15 cellular contexts compared by ENCODE assay signal in genomic region chr14:105283899-105284298, GRCh38. TPM values are rescaled to one million over a fixed set of nuclear protein-coding genes. Genes with fewer than 3 reads are reported as not detected.
DNase-seq lines count a peak whose midpoint lies in the region; ATAC-seq lines count a peak whose summit lies in the region.
"Had no signal": no experiment of that assay in that cellular context is flagged by ENCODE, and none has a peak within 500 bp of the region (broad histone marks: within the 10 kb centered on the region; RNA-seq: fewer than 3 reads in every experiment).

No MANE protein-coding gene starts in this region.

- H3K27ac Mint-ChIP-seq in activated T-helper 17 cell treated with anti-CD3 and anti-CD28 coated beads, Interleukin-2, amount 50 U/mL, for 72 hours = peak overlapping the region; percentile 59
- peak overlapping the region in 5 of 6 donors; percentile 9 to 54 (median 47) for H3K27ac Mint-ChIP-seq in naive B cell
- H3K27ac Mint-ChIP-seq: endodermal cell had no signal

- peaks cover 39 to 100% (median 95%) of the 10 kb centered on the region in 10 experiments for H3K4me1 ChIP-seq in BLaER1 treated with 17β-estradiol and CSF1 and Interleukin-3, amounts not matched to agents 10 nM and 100 nM

- peak overlapping the region in 8 of 11 experiments; percentile 39 to 70 (median 58); a peak in 15 of 22 replicates for H3K27ac ChIP-seq in BLaER1 treated with 17β-estradiol and CSF1 and Interleukin-3, amounts not matched to agents 10 nM and 100 nM
- H3K27ac ChIP-seq: thyroid gland had no signal

- H3K4me3 Mint-ChIP-seq in activated T-helper 17 cell treated with anti-CD3 and anti-CD28 coated beads, Interleukin-2, amount 50 U/mL, for 72 hours = peak overlapping the region; percentile 16
- H3K4me3 Mint-ChIP-seq in naive B cell = peak overlapping the region in 4 of 8 donors; percentile 6 to 44 (median 14)
- H3K4me3 Mint-ChIP-seq: endodermal cell had no signal

- ATAC-seq in activated T-helper 17 cell treated with anti-CD3 and anti-CD28 coated beads, Interleukin-2, amount 50 U/mL, for 72 hours (replicated peaks) = peak; percentile 40
- peak; percentile 23 to 35 for ATAC-seq in naive B cell (ENCODE audit: low read depth in 2 of 2)
- ATAC-seq in HG03442 (IDR thresholded peaks at IDR 0.05; ENCODE audit: unreplicated experiment) = no peak
- ATAC-seq in GM18909 (IDR thresholded peaks at IDR 0.05; ENCODE audit: poor library complexity, unreplicated experiment) = no peak

- DNase-seq in GDM1 (lab: John Stamatoyannopoulos, UW) = peak; percentile 72
- DNase-seq in naive B cell = no peak
- DNase-seq in GM19238 (ENCODE audit: insufficient read length, low spot score) = no peak
- DNase-seq: activated effector memory CD4-positive, alpha-beta T cell treated with Interleukin-2 at 50 U/mL for 16 hours; endodermal cell; KBM-7; NCI-H2081; NCI-H510A; right cardiac atrium; SW 1271; thyroid gland had no signal

- peaks cover 85 to 100% (median 94%) of the 10 kb centered on the region in 11 experiments for H4K20me1 ChIP-seq in BLaER1 treated with 17β-estradiol and CSF1 and Interleukin-3, amounts not matched to agents 10 nM and 100 nM

- H3K9ac ChIP-seq in BLaER1 treated with 17β-estradiol and CSF1 and Interleukin-3, amounts not matched to agents 10 nM and 100 nM = peak overlapping the region in 8 of 11 experiments; percentile 24 to 72 (median 50); a peak in 13 of 22 replicates

- peak overlapping the region; percentile 64 to 95 (median 84) for H3K4me2 ChIP-seq in BLaER1 treated with 17β-estradiol and CSF1 and Interleukin-3, amounts not matched to agents 10 nM and 100 nM

- peaks cover 6 to 25% (median 15%) of the 10 kb centered on the region in 11 experiments; a peak in 17 of 22 replicates for H3K36me3 ChIP-seq in BLaER1 treated with 17β-estradiol and CSF1 and Interleukin-3, amounts not matched to agents 10 nM and 100 nM
- H3K36me3 ChIP-seq: thyroid gland had no signal

- no peaks in the 10 kb centered on the region for H3K9me3 ChIP-seq in BLaER1 treated with 17β-estradiol and CSF1 and Interleukin-3, amounts not matched to agents 10 nM and 100 nM (replicated peaks in 1 of 11)
- H3K9me3 ChIP-seq: thyroid gland had no signal

- H3K27me3 ChIP-seq in BLaER1 treated with 17β-estradiol and CSF1 and Interleukin-3, amounts not matched to agents 10 nM and 100 nM = no peaks in the 10 kb centered on the region
- H3K27me3 ChIP-seq: thyroid gland had no signal

- H3K4me1 Mint-ChIP-seq in activated T-helper 17 cell treated with anti-CD3 and anti-CD28 coated beads, Interleukin-2, amount 50 U/mL, for 72 hours = peaks cover 25% of the 10 kb centered on the region
- H3K4me1 Mint-ChIP-seq in naive B cell = peaks cover 28 to 59% (median 29%) of the 10 kb centered on the region in 3 donors

- H3K4me3 ChIP-seq in BLaER1 treated with 17β-estradiol and CSF1 and Interleukin-3, amounts not matched to agents 10 nM and 100 nM = peak overlapping the region in 3 of 10 experiments; percentile 4 to 14 (median 6); a peak in 1 of 20 replicates
- H3K4me3 ChIP-seq: thyroid gland had no signal

- H3K9me3 Mint-ChIP-seq in activated T-helper 17 cell treated with anti-CD3 and anti-CD28 coated beads, Interleukin-2, amount 50 U/mL, for 72 hours = no peaks in the 10 kb centered on the region
- no peaks in the 10 kb centered on the region for H3K9me3 Mint-ChIP-seq in naive B cell
- H3K9me3 Mint-ChIP-seq: endodermal cell had no signal

- H3K27me3 Mint-ChIP-seq in activated T-helper 17 cell treated with anti-CD3 and anti-CD28 coated beads, Interleukin-2, amount 50 U/mL, for 72 hours = no peaks in the 10 kb centered on the region
- no peaks in the 10 kb centered on the region for H3K27me3 Mint-ChIP-seq in naive B cell

- H3K36me3 Mint-ChIP-seq in activated T-helper 17 cell treated with anti-CD3 and anti-CD28 coated beads, Interleukin-2, amount 50 U/mL, for 72 hours (ENCODE audit: low read depth) = peaks cover 17% of the 10 kb centered on the region
- no peaks in the 10 kb centered on the region for H3K36me3 Mint-ChIP-seq in naive B cell

RNA-seq across cellular contexts. Expression of gene BRF1, which starts 16.9 kb away (rescaled TPM):
- total RNA-seq in activated T-helper 17 cell treated with anti-CD3 and anti-CD28 coated beads, Interleukin-2, amount 50 U/mL, for 72 hours = 10 to 100 TPM; 28.6 to 35.1 TPM
- 1 to 10 TPM; 3.1 to 8.9 (median 6.0) TPM for polyA plus RNA-seq in naive B cell (ENCODE audit: low read depth in 6 of 6)

RNA-seq across cellular contexts. Expression of gene PACS2, which starts 30.6 kb away (rescaled TPM):
- 10 to 100 TPM; 26.4 to 30.0 TPM for total RNA-seq in activated T-helper 17 cell treated with anti-CD3 and anti-CD28 coated beads, Interleukin-2, amount 50 U/mL, for 72 hours
- polyA plus RNA-seq in naive B cell (ENCODE audit: low read depth in 6 of 6) = 1 to 10 TPM; 1.3 to 3.7 (median 1.5) TPM

RNA-seq across cellular contexts. Expression of gene BTBD6, which starts 35.6 kb away (rescaled TPM):
- 10 to 100 TPM; 19.5 to 41.3 TPM for total RNA-seq in activated T-helper 17 cell treated with anti-CD3 and anti-CD28 coated beads, Interleukin-2, amount 50 U/mL, for 72 hours
- 1 to 10 TPM; 2.9 to 9.4 (median 6.1) TPM for polyA plus RNA-seq in naive B cell (ENCODE audit: low read depth in 6 of 6)

Comparison
In these comparisons a context has a peak if more than half of its experiments do, and no peak if none do; other contexts are left out.
1. ATAC-seq: peak in activated T-helper 17 cell treated with anti-CD3 and anti-CD28 coated beads, Interleukin-2, amount 50 U/mL, for 72 hours (single experiment) and naive B cell (2 of 2); none in HG03442 (single experiment) and GM18909 (single experiment).